In the genomic region with DNA sequence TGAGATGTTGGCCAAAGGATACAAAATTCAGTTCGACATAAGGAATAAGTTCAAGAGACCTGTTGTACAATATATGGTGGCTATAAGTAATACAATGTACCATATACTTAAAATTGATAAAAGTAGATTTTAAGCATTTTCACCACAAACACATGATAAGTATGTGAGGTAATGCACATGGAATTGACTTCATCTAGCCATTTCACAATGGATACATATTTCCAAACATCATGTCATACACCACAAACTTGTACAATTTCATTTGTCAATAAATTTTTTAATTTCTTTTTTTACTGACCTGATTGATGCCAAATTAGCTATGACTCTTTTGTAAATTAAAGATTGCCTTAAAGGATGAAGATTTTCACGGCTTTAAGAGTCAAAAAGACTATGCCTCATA, we compare ENCODE assay signal across 17 cellular contexts.
DNase-seq lines count a peak whose midpoint lies in the region; ATAC-seq and TF ChIP-seq lines count a peak whose summit lies in the region.
"Had no signal": no experiment of that assay in that cellular context is flagged by ENCODE, and none has a peak within 500 bp of the region (broad histone marks: within the 10 kb centered on the region; RNA-seq: fewer than 3 reads in every experiment).

No MANE protein-coding gene starts in this region.

- no peak overlapping the region for H3K27ac Mint-ChIP-seq in HFFc6
- H3K27ac Mint-ChIP-seq: CD4-positive, alpha-beta memory T cell; GM23338; H9 had no signal

- H3K27ac ChIP-seq in adrenal gland, result no peak overlapping the region
- H3K27ac ChIP-seq: C4-2B had no signal

- H3K4me3 Mint-ChIP-seq in HFFc6, result no peak overlapping the region
- H3K4me3 Mint-ChIP-seq: CD4-positive, alpha-beta memory T cell; GM23338; H9 had no signal

- intact Hi-C loops in adrenal gland (cut with DNase I), result no loop called here

- DNase-seq in ELR (ENCODE audit: low read depth) (peak; percentile 11), amniotic epithelial cell (ENCODE audit: low read depth) (peak; percentile 47), choroid plexus epithelial cell (ENCODE audit: low read depth) (peak; percentile 13), fibroblast of pulmonary artery (ENCODE audit: low read depth) (peak; percentile 16), iPS-NIHi11 (ENCODE audit: low spot score) (no peak), adrenal gland (no peak), HFFc6 (no peak)
- DNase-seq: BE2C; CD4-positive, alpha-beta memory T cell; DMS153; DMS79 treated with DMSO at 0.1 percent for 48 hours; GDM1; H9 had no signal

- no peak for TF ChIP-seq POLR2A in adrenal gland (IDR thresholded peaks at IDR 0.05)

- H3K4me1 Mint-ChIP-seq in HFFc6 (ENCODE audit: low read depth), result no peaks in the 10 kb centered on the region
- H3K4me1 Mint-ChIP-seq: CD4-positive, alpha-beta memory T cell; GM23338 had no signal

- peaks cover 13% of the 10 kb centered on the region for H3K9me3 Mint-ChIP-seq in HFFc6

- ATAC-seq in HG03108 (IDR thresholded peaks at IDR 0.05; ENCODE audit: unreplicated experiment), result no peak
- ATAC-seq: GM23338, HepG2 had no signal

- TF ChIP-seq CTCF in choroid plexus epithelial cell (conservative IDR thresholded peaks at IDR 0.05; ENCODE audit: low read depth, low read length) (no peak), fibroblast of pulmonary artery (IDR thresholded peaks at IDR 0.05; ENCODE audit: low read length, missing control alignments) (no peak), adrenal gland (IDR thresholded peaks at IDR 0.05) (no peak), HFFc6 (IDR thresholded peaks at IDR 0.05) (no peak)

- H3K9me3 ChIP-seq in adrenal gland (replicated peaks in 1 of 3), result no peaks in the 10 kb centered on the region
- H3K9me3 ChIP-seq: BE2C had no signal

- H3K27me3 Mint-ChIP-seq in HFFc6 (ENCODE audit: insufficient read depth), result no peaks in the 10 kb centered on the region
- H3K27me3 Mint-ChIP-seq: CD4-positive, alpha-beta memory T cell had no signal

- no peaks in the 10 kb centered on the region for H3K36me3 Mint-ChIP-seq in HFFc6 (ENCODE audit: low read depth)
- H3K36me3 Mint-ChIP-seq: CD4-positive, alpha-beta memory T cell had no signal

- H3K4me1 ChIP-seq in adrenal gland (replicated peaks in 1 of 2), result no peaks in the 10 kb centered on the region
- H3K4me1 ChIP-seq: BE2C had no signal

- H3K4me3 ChIP-seq in choroid plexus epithelial cell (ENCODE audit: low read depth, low read length), result no peak overlapping the region
- H3K4me3 ChIP-seq in fibroblast of pulmonary artery (replicated peaks; ENCODE audit: low read depth, low read length), result no peak overlapping the region
- no peak overlapping the region for H3K4me3 ChIP-seq in adrenal gland
- H3K4me3 ChIP-seq: GM23338 had no signal

- H3K27me3 ChIP-seq in adrenal gland, result no peaks in the 10 kb centered on the region
- H3K27me3 ChIP-seq: BE2C had no signal

- H3K36me3 ChIP-seq in adrenal gland (replicated peaks in 1 of 2), result no peaks in the 10 kb centered on the region
- H3K36me3 ChIP-seq: BE2C had no signal

- 80 to 86% (median 83%) methylated on average over 2 of the region's 2 CpGs for WGBS in adrenal gland, 4 donors

Comparison
In these comparisons a context has a peak if more than half of its experiments do, and no peak if none do; other contexts are left out.
1. DNase-seq: peak in ELR (single experiment), amniotic epithelial cell (single experiment), choroid plexus epithelial cell (single experiment) and fibroblast of pulmonary artery (single experiment); none in iPS-NIHi11 (single experiment), adrenal gland (0 of 7) and HFFc6 (single experiment).